Comparison of ENCODE assay signal across 8 cellular contexts in genomic region chr4:165493359-165493758, GRCh38.
DNase-seq lines count a peak whose midpoint lies in the region; ATAC-seq and TF ChIP-seq lines count a peak whose summit lies in the region.

No MANE protein-coding gene starts in this region.

- no peak for TF ChIP-seq POLR2A in NB4 (IDR thresholded peaks at IDR 0.05; ENCODE audit: extremely low read depth, insufficient read length)

- TF ChIP-seq CTCF in GM12874 (IDR thresholded peaks at IDR 0.05; ENCODE audit: insufficient read depth, low read depth, low read length) = peak; percentile 73
- peak; percentile 65 for TF ChIP-seq CTCF in NB4 (IDR thresholded peaks at IDR 0.05; ENCODE audit: low read depth, low read length)

- peak; percentile 62 for DNase-seq in NB4 (ENCODE audit: low read depth)
- DNase-seq in activated CD4-positive, alpha-beta T cell treated with anti-CD3 and anti-CD28 coated beads, Interleukin-2, amount 50 U/mL, for 48 hours = peak; percentile 71 to 77
- peak; percentile 15 for DNase-seq in effector CD8-positive, alpha-beta T cell (lab: John Stamatoyannopoulos, UW)
- DNase-seq in midbrain (lab: John Stamatoyannopoulos, UW) = peak; percentile 4
- peak; percentile 51 for DNase-seq in stimulated activated CD8-positive, alpha-beta memory T cell treated with anti-CD3 and anti-CD28 coated beads, Interleukin-4, amount 100 ng/mL, for 24 hours (ENCODE audit: low read depth)
- DNase-seq in NCI-H1105 (lab: John Stamatoyannopoulos, UW) = no peak

- peak; percentile 95 for ATAC-seq in HG02571 (IDR thresholded peaks at IDR 0.05; ENCODE audit: unreplicated experiment)

- H3K4me3 ChIP-seq in NB4 (ENCODE audit: low read depth, low read length) = no peak overlapping the region
